In the genomic region with DNA sequence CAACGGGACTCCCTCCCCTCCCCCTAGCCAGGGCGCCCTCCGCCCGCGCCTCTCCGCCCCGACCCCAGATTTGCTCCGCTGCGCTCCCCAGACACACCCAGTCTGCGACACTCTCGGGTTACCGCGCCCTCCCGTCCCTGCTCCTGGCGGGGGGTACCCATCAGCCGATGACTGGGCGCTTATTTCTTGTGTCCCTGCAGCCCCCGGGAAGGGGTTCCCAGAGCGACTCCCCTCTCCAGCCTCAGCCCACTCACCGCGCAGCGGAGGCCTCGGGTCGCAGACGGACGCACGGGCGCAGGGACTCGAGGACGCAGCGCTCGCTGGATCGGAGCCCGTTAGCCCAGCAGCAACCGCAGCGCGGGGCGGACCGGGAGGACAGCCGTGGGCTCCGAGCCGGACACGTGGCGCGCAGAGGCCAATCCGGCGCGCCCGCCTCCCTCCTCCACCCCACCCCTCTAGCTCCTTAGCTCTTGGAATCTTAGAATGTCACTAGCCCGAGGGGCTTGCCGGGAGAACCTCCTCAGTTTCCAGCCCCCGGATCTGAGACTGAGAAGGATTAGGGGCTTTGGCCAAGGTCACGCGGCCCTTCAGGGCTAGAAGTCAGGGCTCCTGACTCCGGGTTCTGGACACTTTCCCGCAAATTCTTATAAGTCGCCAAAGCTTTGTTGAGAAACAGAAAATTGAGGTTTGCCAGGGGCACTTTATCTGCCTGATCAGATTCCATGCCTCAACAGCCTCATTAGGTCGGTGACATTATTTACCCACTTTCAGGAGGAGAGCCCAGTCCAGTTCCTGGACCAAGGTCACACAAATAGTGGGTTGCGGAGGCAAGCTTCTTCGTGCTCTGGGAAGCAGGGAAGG, we compare ENCODE assay signal across 1 cellular context.
TF ChIP-seq lines count a peak whose summit lies in the region.

Gene ANXA6, minus strand, starts transcription at position 354 of the 861 bp plus-strand sequence. CDS start 9,878 bp downstream, outside the sequence.

TF ChIP-seq in HEK293, 187 proteins besides CTCF, POLR2A, EP300 and RAD21 (continued from another document):
- TF ChIP-seq, protein P1, sequence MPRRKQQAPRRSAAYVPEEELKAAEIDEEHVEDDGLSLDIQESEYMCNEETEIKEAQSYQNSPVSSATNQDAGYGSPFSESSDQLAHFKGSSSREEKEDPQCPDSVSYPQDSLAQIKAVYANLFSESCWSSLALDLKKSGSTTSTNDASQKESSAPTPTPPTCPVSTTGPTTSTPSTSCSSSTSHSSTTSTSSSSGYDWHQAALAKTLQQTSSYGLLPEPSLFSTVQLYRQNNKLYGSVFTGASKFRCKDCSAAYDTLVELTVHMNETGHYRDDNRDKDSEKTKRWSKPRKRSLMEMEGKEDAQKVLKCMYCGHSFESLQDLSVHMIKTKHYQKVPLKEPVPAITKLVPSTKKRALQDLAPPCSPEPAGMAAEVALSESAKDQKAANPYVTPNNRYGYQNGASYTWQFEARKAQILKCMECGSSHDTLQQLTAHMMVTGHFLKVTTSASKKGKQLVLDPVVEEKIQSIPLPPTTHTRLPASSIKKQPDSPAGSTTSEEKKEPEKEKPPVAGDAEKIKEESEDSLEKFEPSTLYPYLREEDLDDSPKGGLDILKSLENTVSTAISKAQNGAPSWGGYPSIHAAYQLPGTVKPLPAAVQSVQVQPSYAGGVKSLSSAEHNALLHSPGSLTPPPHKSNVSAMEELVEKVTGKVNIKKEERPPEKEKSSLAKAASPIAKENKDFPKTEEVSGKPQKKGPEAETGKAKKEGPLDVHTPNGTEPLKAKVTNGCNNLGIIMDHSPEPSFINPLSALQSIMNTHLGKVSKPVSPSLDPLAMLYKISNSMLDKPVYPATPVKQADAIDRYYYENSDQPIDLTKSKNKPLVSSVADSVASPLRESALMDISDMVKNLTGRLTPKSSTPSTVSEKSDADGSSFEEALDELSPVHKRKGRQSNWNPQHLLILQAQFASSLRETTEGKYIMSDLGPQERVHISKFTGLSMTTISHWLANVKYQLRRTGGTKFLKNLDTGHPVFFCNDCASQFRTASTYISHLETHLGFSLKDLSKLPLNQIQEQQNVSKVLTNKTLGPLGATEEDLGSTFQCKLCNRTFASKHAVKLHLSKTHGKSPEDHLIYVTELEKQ (tag by site-specific recombination; IDR thresholded peaks at IDR 0.05; ENCODE audit: borderline replicate concordance) = no peak
- no peak for TF ChIP-seq ZBTB7A (tag by site-specific recombination; IDR thresholded peaks at IDR 0.05; ENCODE audit: low read depth)
- TF ChIP-seq ZNF112 (tag by site-specific recombination; IDR thresholded peaks at IDR 0.05) = no peak
- no peak for TF ChIP-seq ZNF416 (tag by site-specific recombination; IDR thresholded peaks at IDR 0.05)
- no peak for TF ChIP-seq ZNF645 (tag by site-specific recombination; IDR thresholded peaks at IDR 0.05)
- TF ChIP-seq PBX3 (CRISPR knock-in tag; IDR thresholded peaks at IDR 0.05) = no peak
- TF ChIP-seq REPIN1 (tag by site-specific recombination; IDR thresholded peaks at IDR 0.05; ENCODE audit: low read depth) = no peak
- no peak for TF ChIP-seq SCRT2 (tag by site-specific recombination; IDR thresholded peaks at IDR 0.05)
- TF ChIP-seq ZNF449 (tag by site-specific recombination; IDR thresholded peaks at IDR 0.05) = peak; percentile 98
- no peak for TF ChIP-seq ZNF621 (tag by site-specific recombination; IDR thresholded peaks at IDR 0.05)
TF ChIP-seq in HEK293: peak in this region for 45.
